ENCODE assay signal across 22 cellular contexts in genomic region chr1:87717167-87717670, GRCh38.
"Had no signal": no experiment of that assay in that cellular context is flagged by ENCODE, and none has a peak within 500 bp of the region (broad histone marks: within the 10 kb centered on the region; RNA-seq: fewer than 3 reads in every experiment).

No MANE protein-coding gene starts in this region.

- H3K36me3 ChIP-seq: adrenal gland, SJCRH30, WERI-Rb-1 had no signal

- H3K9me3 ChIP-seq: adrenal gland, SJCRH30, SK-N-SH had no signal

- H3K9me2 ChIP-seq: SK-N-SH had no signal

- H3K9ac ChIP-seq: SK-N-SH had no signal

- H3K27ac Mint-ChIP-seq: activated CD8-positive, alpha-beta T cell treated with anti-CD3 and anti-CD28 coated beads for 36 hours; activated naive CD8-positive, alpha-beta T cell treated with anti-CD3 and anti-CD28 coated beads, Interleukin-2, amount 10 ng/mL, durations not matched to agents 7 days and 5 days; activated T-cell treated with anti-CD3 and anti-CD28 coated beads, Interleukin-2, amount 50 U/mL, for 72 hours; activated T-helper 2 cell treated with anti-CD3 and anti-CD28 coated beads, Interferon-gamma antibody, Interleukin-2, Interleukin-4, amounts not matched to agents 10 μg/mL and 5 μg/mL and 100 μg/mL, durations not matched to agents 14 hours and 24 hours and 36 hours had no signal

- H3K4me3 Mint-ChIP-seq: activated CD8-positive, alpha-beta T cell treated with anti-CD3 and anti-CD28 coated beads for 36 hours; activated naive CD8-positive, alpha-beta T cell treated with anti-CD3 and anti-CD28 coated beads, Interleukin-2, amount 10 ng/mL, durations not matched to agents 7 days and 5 days; activated T-cell treated with anti-CD3 and anti-CD28 coated beads, Interleukin-2, amount 50 U/mL, for 72 hours had no signal

- H3K4me1 ChIP-seq: adrenal gland, SJCRH30 had no signal

- H3K9me3 Mint-ChIP-seq: activated CD8-positive, alpha-beta T cell treated with anti-CD3 and anti-CD28 coated beads for 36 hours; activated T-helper 2 cell treated with anti-CD3 and anti-CD28 coated beads, Interferon-gamma antibody, Interleukin-2, Interleukin-4, amounts not matched to agents 10 μg/mL and 5 μg/mL and 100 μg/mL, durations not matched to agents 14 hours and 24 hours and 36 hours had no signal

- H3K4me3 ChIP-seq: adrenal gland, SJCRH30 had no signal

- H3K4me2 ChIP-seq: SK-N-SH had no signal

- H3K36me3 Mint-ChIP-seq: activated naive CD8-positive, alpha-beta T cell treated with anti-CD3 and anti-CD28 coated beads, Interleukin-2, amount 10 ng/mL, durations not matched to agents 7 days and 5 days had no signal

- H3K4me1 Mint-ChIP-seq: activated naive CD8-positive, alpha-beta T cell treated with anti-CD3 and anti-CD28 coated beads, Interleukin-2, amount 10 ng/mL, durations not matched to agents 7 days and 5 days had no signal

- H3K27ac ChIP-seq: adrenal gland, SJCRH30, WERI-Rb-1 had no signal

- ATAC-seq: activated CD8-positive, alpha-beta T cell treated with anti-CD3 and anti-CD28 coated beads for 36 hours; activated T-cell treated with anti-CD3 and anti-CD28 coated beads, Interleukin-2, amount 50 U/mL, for 72 hours; Right ventricle myocardium inferior had no signal

- DNase-seq: activated CD4-positive, alpha-beta T cell treated with anti-CD3 and anti-CD28 coated beads for 4 hours; activated CD8-positive, alpha-beta memory T cell treated with anti-CD3 and anti-CD28 coated beads, Interleukin-2, amount 50 U/mL, for 4 hours; activated CD8-positive, alpha-beta T cell treated with anti-CD3 and anti-CD28 coated beads for 36 hours; activated naive CD4-positive, alpha-beta T cell treated with anti-CD3 and anti-CD28 coated beads, Interleukin-2, amount 50 U/mL, for 16 hours; activated naive CD8-positive, alpha-beta T cell treated with anti-CD3 and anti-CD28 coated beads, Interleukin-2, amount 10 ng/mL, durations not matched to agents 7 days and 5 days; activated T-cell treated with anti-CD3 and anti-CD28 coated beads, Interleukin-2, amount 50 U/mL, for 72 hours; adrenal gland; anterior cingulate cortex; cerebellar nuclear complex; Karpas-422; NCI-H1048; NCI-H2029; NCI-H2107; NCI-H2171 treated with DMSO at 0.1 percent for 48 hours; NCI-H226; NCI-H69; SJCRH30; SK-N-SH; T-helper 1 cell; WERI-Rb-1 had no signal

- H3K27me3 ChIP-seq: adrenal gland, SJCRH30 had no signal
